Comparison of ENCODE assay signal across 20 cellular contexts in the genomic region with DNA sequence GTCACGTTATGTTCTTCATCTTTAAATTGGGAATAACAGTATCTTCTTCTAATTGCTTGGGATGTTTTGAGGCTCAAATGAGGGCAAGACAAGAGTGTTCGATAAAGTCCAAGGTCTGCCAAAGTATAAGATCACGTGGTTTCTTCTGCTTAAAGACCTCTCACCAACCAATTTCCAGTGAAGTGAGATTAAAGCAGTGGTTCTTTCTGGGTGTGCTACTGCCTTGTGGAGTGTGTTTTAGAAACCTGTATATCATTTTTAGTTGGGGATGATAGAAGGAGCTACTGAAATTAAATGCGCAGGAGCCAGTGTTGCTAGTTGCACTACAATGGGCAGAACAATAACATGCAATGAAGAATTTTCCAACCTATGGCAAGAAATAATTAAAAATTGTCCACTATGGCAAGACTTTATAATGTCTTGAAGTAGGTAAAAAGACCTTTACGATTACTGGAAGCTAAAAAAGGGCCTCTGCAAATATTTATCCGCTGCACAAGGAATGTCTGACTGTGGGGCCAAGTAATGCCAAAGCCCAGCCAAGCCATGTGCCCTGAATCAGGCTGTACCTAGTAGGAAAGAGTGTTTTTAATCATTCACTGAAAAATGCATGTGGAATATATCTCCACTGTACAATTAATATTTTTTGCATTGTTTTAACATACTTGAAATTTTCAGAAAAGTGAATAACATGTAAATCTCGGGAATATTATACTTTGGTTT.
DNase-seq lines count a peak whose midpoint lies in the region; ATAC-seq, FAIRE-seq and TF ChIP-seq lines count a peak whose summit lies in the region.
"Had no signal": no experiment of that assay in that cellular context is flagged by ENCODE, and none has a peak within 500 bp of the region (broad histone marks: within the 10 kb centered on the region; RNA-seq: fewer than 3 reads in every experiment).

No MANE protein-coding gene starts in this region.

- no peak for TF ChIP-seq CTCF in HepG2 (CRISPR knock-in tag; IDR thresholded peaks at IDR 0.05)
- TF ChIP-seq CTCF in right lobe of liver (IDR thresholded peaks at IDR 0.05) = no peak
- TF ChIP-seq CTCF in retinal pigment epithelial cell (conservative IDR thresholded peaks at IDR 0.05; ENCODE audit: low read depth, low read length) = no peak
- TF ChIP-seq CTCF in transverse colon (IDR thresholded peaks at IDR 0.05) = no peak

- CTCF ChIA-PET in HepG2 (lab: Yijun Ruan, JAX; ENCODE audit: low intra/inter-chr PET ratio, low total read pairs) = no interaction called here

- H2AFZ ChIP-seq in HepG2 (ENCODE audit: low read length) = no peak overlapping the region
- H2AFZ ChIP-seq: GM23338 had no signal

- no peaks in the 10 kb centered on the region for H3K4me1 ChIP-seq in HepG2 (ENCODE audit: insufficient read depth, low read length)
- H3K4me1 ChIP-seq in right lobe of liver = no peaks in the 10 kb centered on the region
- peaks cover 15% of the 10 kb centered on the region for H3K4me1 ChIP-seq in muscle layer of colon (ENCODE audit: insufficient read depth, low read length)
- H3K4me1 ChIP-seq in transverse colon = peaks cover 0 to 4% (median under 1%) of the 10 kb centered on the region in 4 donors

- H3K79me2 ChIP-seq in HepG2 (ENCODE audit: insufficient read depth, low read length) = no peaks in the 10 kb centered on the region

- H3K27ac ChIP-seq in HepG2 (ENCODE audit: extremely low read length, insufficient read depth, low read length) (no peak overlapping the region), right lobe of liver (no peak overlapping the region), muscle layer of colon (ENCODE audit: low read depth, low read length) (peak overlapping the region; percentile 86), transverse colon (peak overlapping the region; percentile 35 to 77 (median 62))

- BruUV-seq in HepG2 (replicated peaks; lab: Mats Ljungman, UMichigan) = no TSS peak

- FAIRE-seq in HepG2 (lab: Jason Lieb, UNC) = no peak
- FAIRE-seq: GM12892, GM18507 had no signal

- TF ChIP-seq EP300 in HepG2 (IDR thresholded peaks at IDR 0.05; ENCODE audit: low read depth in 2 of 2, low read length in 2 of 2) (no peak), HepG2 (CRISPR knock-in tag; IDR thresholded peaks at IDR 0.05; ENCODE audit: borderline replicate concordance) (no peak), transverse colon (IDR thresholded peaks at IDR 0.05; ENCODE audit: low read depth) (no peak)

- intact Hi-C loops in HepG2 (cut with micrococcal nuclease; ENCODE audit: unreplicated experiment) = no loop called here
- intact Hi-C loops in right lobe of liver (cut with DNase I) = no loop called here
- intact Hi-C loops in transverse colon (cut with DNase I; ENCODE audit: low total_unique reads) = loop anchor here (1.0 kb wide), 1 partner anchor 11 kb away; no protein-coding TSS in a partner anchor

- POLR2A ChIA-PET in HepG2 (lab: Yijun Ruan, JAX) = no interaction called here

- no peak for TF ChIP-seq RAD21 in HepG2 (CRISPR knock-in tag; IDR thresholded peaks at IDR 0.05)

- no peak overlapping the region for H3K9ac ChIP-seq in HepG2 (ENCODE audit: insufficient read depth, low read depth, low read length)
- no peak overlapping the region for H3K9ac ChIP-seq in muscle layer of colon (ENCODE audit: low read length)

- WGBS in HepG2 (ENCODE audit: low lambda C conversion rate) = 28% methylated on average over 7 of the region's 7 CpGs
- WGBS in right lobe of liver (ENCODE audit: insufficient coverage, low coverage, low lambda C conversion rate, missing lambda C conversion rate) = 39% methylated on average over 7 of the region's 7 CpGs
- 54 to 67% methylated on average over 3 to 7 of the region's 7 CpGs for WGBS in transverse colon (ENCODE audit: low coverage in 1 of 2), 2 donors

- in situ Hi-C loops in HepG2 (cut with HindIII; ENCODE audit: extremely low pct_ligation_motif_present, low pct_unique_long_range_greater_than_20kb) (no loop called here), transverse colon (cut with MboI; ENCODE audit: low pct_ligation_motif_present in 1 of 4, low pct_unique_long_range_greater_than_20kb in 1 of 4, low sequenced_read_pairs in 3 of 4) (no loop called here)

- no peaks in the 10 kb centered on the region; a peak in 1 of 5 replicates for H3K27me3 ChIP-seq in HepG2 (ENCODE audit: control insufficient read depth in 1 of 2, insufficient read depth in 2 of 2, low read length in 2 of 2)
- no peaks in the 10 kb centered on the region for H3K27me3 ChIP-seq in right lobe of liver
- H3K27me3 ChIP-seq in muscle layer of colon (ENCODE audit: control insufficient read depth in 1 of 2, insufficient read depth in 2 of 2, low read length in 2 of 2) = no peaks in the 10 kb centered on the region
- H3K27me3 ChIP-seq in transverse colon = no peaks in the 10 kb centered on the region

- no peaks in the 10 kb centered on the region for H3K9me3 ChIP-seq in HepG2 (ENCODE audit: low read length)
- H3K9me3 ChIP-seq in right lobe of liver = no peaks in the 10 kb centered on the region
- H3K9me3 ChIP-seq in muscle layer of colon (ENCODE audit: low read length) = no peaks in the 10 kb centered on the region
- H3K9me3 ChIP-seq in transverse colon = no peaks in the 10 kb centered on the region

- no peak overlapping the region for H3K4me3 ChIP-seq in HepG2 (replicated peaks in 1 of 3; ENCODE audit: insufficient read depth in 1 of 3, low read depth in 2 of 3, low read length in 3 of 3)
- H3K4me3 ChIP-seq in right lobe of liver = no peak overlapping the region
- H3K4me3 ChIP-seq in muscle layer of colon (ENCODE audit: low read depth in 1 of 2, low read length in 2 of 2) = peak overlapping the region in 1 of 2 donors; percentile 56
- H3K4me3 ChIP-seq in retinal pigment epithelial cell (ENCODE audit: low read length) = peak overlapping the region; percentile 16
- H3K4me3 ChIP-seq in transverse colon = no peak overlapping the region
- H3K4me3 ChIP-seq: GM23338 had no signal

- H4K20me1 ChIP-seq in HepG2 (ENCODE audit: insufficient read depth, low read length) = no peaks in the 10 kb centered on the region

- DNase-seq in HepG2 (ENCODE audit: low spot score) (no peak), right lobe of liver (no peak), retinal pigment epithelial cell (ENCODE audit: low read depth) (no peak), transverse colon (no peak), NCI-H526 (lab: John Stamatoyannopoulos, UW) (no peak), globus pallidus (ENCODE audit: low spot score) (no peak)
- DNase-seq: ACHN; C1 segment of cervical spinal cord; CD8-positive, alpha-beta memory T cell; NCI-H187 treated with DMSO at 0.1 percent for 48 hours; NCI-H446; NCI-H69; Right ventricle myocardium superior had no signal

- H3K4me2 ChIP-seq in HepG2 (ENCODE audit: low read depth, low read length) = no peak overlapping the region
- H3K4me2 ChIP-seq: GM23338 had no signal

- no peaks in the 10 kb centered on the region for H3K36me3 ChIP-seq in HepG2 (replicated peaks in 1 of 2; ENCODE audit: control insufficient read depth in 1 of 2, insufficient read depth in 2 of 2, low read length in 2 of 2)
- no peaks in the 10 kb centered on the region for H3K36me3 ChIP-seq in right lobe of liver
- no peaks in the 10 kb centered on the region for H3K36me3 ChIP-seq in muscle layer of colon (ENCODE audit: insufficient read depth, low read length)
- H3K36me3 ChIP-seq in transverse colon = no peaks in the 10 kb centered on the region

- TF ChIP-seq POLR2A in HepG2 (IDR thresholded peaks at IDR 0.05; ENCODE audit: insufficient read depth in 1 of 2, low read depth in 2 of 2, low read length in 2 of 2) (no peak), right lobe of liver (IDR thresholded peaks at IDR 0.05) (no peak), transverse colon (IDR thresholded peaks at IDR 0.05) (no peak)

- ATAC-seq in HepG2 (no peak), right lobe of liver (no peak), HG02571 (IDR thresholded peaks at IDR 0.05; ENCODE audit: unreplicated experiment) (no peak)
- ATAC-seq: GM23338, HCT116, SK-N-SH treated with all-trans-retinoic acid at 6 μM for 48 hours had no signal

TF ChIP-seq in HepG2, 621 proteins besides CTCF, POLR2A, EP300 and RAD21:
- TF ChIP-seq HHEX (CRISPR knock-in tag; IDR thresholded peaks at IDR 0.05) (no peak), USF2 (IDR thresholded peaks at IDR 0.05; ENCODE audit: low read depth, low read length) (0 out of 2 replicates have a peak, but pooled peaks have one; percentile 11), USF2 (CRISPR knock-in tag; IDR thresholded peaks at IDR 0.05; ENCODE audit: borderline replicate concordance) (no peak), RAD51 (IDR thresholded peaks at IDR 0.05; ENCODE audit: borderline replicate concordance) (peak; percentile 56; the same call in 1 of the 2 replicates), HNRNPLL (IDR thresholded peaks at IDR 0.05; ENCODE audit: low read depth, low read length, poor library complexity, severe bottlenecking) (no peak)

Comparison
In these comparisons a context has a peak if more than half of its experiments do, and no peak if none do; other contexts are left out.
1. H3K27ac ChIP-seq: peak in muscle layer of colon (single experiment) and transverse colon (4 of 4); none in HepG2 (single experiment) and right lobe of liver (0 of 3).